12 cellular contexts compared by ENCODE assay signal in genomic region chr2:6986251-6986893, GRCh38.
DNase-seq lines count a peak whose midpoint lies in the region; ATAC-seq and TF ChIP-seq lines count a peak whose summit lies in the region.
"Had no signal": no experiment of that assay in that cellular context is flagged by ENCODE, and none has a peak within 500 bp of the region (broad histone marks: within the 10 kb centered on the region; RNA-seq: fewer than 3 reads in every experiment).

No MANE protein-coding gene starts in this region.

- H3K4me2 ChIP-seq in BLaER1 (peak overlapping the region; percentile 79), mesenchymal stem cell (ENCODE audit: low read length, poor library complexity, severe bottlenecking) (no peak overlapping the region)

- H3K4me3 ChIP-seq in BLaER1 (no peak overlapping the region), astrocyte of the spinal cord (ENCODE audit: low read depth, low read length) (no peak overlapping the region), mesenchymal stem cell (ENCODE audit: insufficient read depth in 1 of 2, low read depth in 1 of 2, low read length in 2 of 2) (no peak overlapping the region)
- H3K4me3 ChIP-seq: MG63 had no signal

- in situ Hi-C loops in astrocyte of the spinal cord (cut with HindIII; ENCODE audit: low sequenced_read_pairs) = no loop called here

- H3K23ac ChIP-seq in mesenchymal stem cell (ENCODE audit: low read length in 2 of 2) = no peak overlapping the region

- H3K4ac ChIP-seq in mesenchymal stem cell (ENCODE audit: low read depth in 1 of 2, low read length in 2 of 2) = no peak overlapping the region

- peaks cover 6% of the 10 kb centered on the region for H3K4me1 Mint-ChIP-seq in activated CD4-positive, alpha-beta T cell treated with anti-CD3 and anti-CD28 coated beads, Interleukin-2, amount 10 ng/mL, durations not matched to agents 7 days and 5 days
- H3K4me1 Mint-ChIP-seq: stimulated activated naive B cell treated with anti-CD40 and anti-IgM and Interleukin-4, amounts not matched to agents 10 μg/mL and 1 μg/mL and 100 μg/mL, for 72 hours had no signal

- H2AK5ac ChIP-seq in mesenchymal stem cell (ENCODE audit: low read length, severe bottlenecking) = no peak overlapping the region

- POLR2A ChIA-PET in activated CD4-positive, alpha-beta T cell treated with anti-CD3 and anti-CD28 coated beads, Interleukin-2, amount 10 ng/mL, durations not matched to agents 7 days and 5 days (lab: Charles Lee) = no interaction called here

- no peak for TF ChIP-seq CTCF in astrocyte of the spinal cord (IDR thresholded peaks at IDR 0.05; ENCODE audit: low read depth, low read length)

- H3K27me3 ChIP-seq in BLaER1 (no peaks in the 10 kb centered on the region), mesenchymal stem cell (ENCODE audit: control insufficient read depth in 1 of 2, insufficient read depth in 1 of 2, low read length in 2 of 2) (no peaks in the 10 kb centered on the region)
- H3K27me3 ChIP-seq: MG63 had no signal

- H3K27me3 Mint-ChIP-seq in activated CD4-positive, alpha-beta T cell treated with anti-CD3 and anti-CD28 coated beads, Interleukin-2, amount 10 ng/mL, durations not matched to agents 7 days and 5 days = no peaks in the 10 kb centered on the region
- H3K27me3 Mint-ChIP-seq: activated naive CD8-positive, alpha-beta T cell; CD8-positive, alpha-beta memory T cell had no signal

- WGBS in mesenchymal stem cell = 52% methylated on average over 4 of the region's 5 CpGs

- H3K4me1 ChIP-seq in BLaER1 = peaks cover 36% of the 10 kb centered on the region
- H3K4me1 ChIP-seq in mesenchymal stem cell (ENCODE audit: control insufficient read depth, insufficient read depth, low read depth, low read length) = no peaks in the 10 kb centered on the region

- peaks cover 3% of the 10 kb centered on the region for H3K9me3 Mint-ChIP-seq in activated CD4-positive, alpha-beta T cell treated with anti-CD3 and anti-CD28 coated beads, Interleukin-2, amount 10 ng/mL, durations not matched to agents 7 days and 5 days

- no peaks in the 10 kb centered on the region for H3K79me1 ChIP-seq in mesenchymal stem cell (replicated peaks; ENCODE audit: low read length, poor library complexity, severe bottlenecking)

- H3K36me3 ChIP-seq in BLaER1 (peaks cover 31% of the 10 kb centered on the region), mesenchymal stem cell (ENCODE audit: control insufficient read depth in 1 of 2, insufficient read depth in 2 of 2, low read depth in 1 of 2, low read length in 2 of 2) (no peaks in the 10 kb centered on the region)
- H3K36me3 ChIP-seq: MG63 had no signal

- H3K9ac ChIP-seq in BLaER1 = 0 out of 2 replicates have a peak overlapping the region, but pooled peaks have one; percentile 38
- H3K9ac ChIP-seq in mesenchymal stem cell (ENCODE audit: low read length) = no peak overlapping the region

- intact Hi-C loops in posterior vena cava (cut with DNase I) = loop anchor here in 1 of 2 donors (5.0 kb wide), 1 partner anchor 1799 kb away; no protein-coding TSS in a partner anchor

- no peak for ATAC-seq in HG02970 (IDR thresholded peaks at IDR 0.05; ENCODE audit: low FRiP score, unreplicated experiment)
- ATAC-seq: stimulated activated naive B cell treated with anti-CD40 and anti-IgM and Interleukin-4, amounts not matched to agents 10 μg/mL and 1 μg/mL and 100 μg/mL, for 72 hours had no signal

- no peak overlapping the region for H3K4me3 Mint-ChIP-seq in activated CD4-positive, alpha-beta T cell treated with anti-CD3 and anti-CD28 coated beads, Interleukin-2, amount 10 ng/mL, durations not matched to agents 7 days and 5 days
- H3K4me3 Mint-ChIP-seq: activated naive CD8-positive, alpha-beta T cell; CD8-positive, alpha-beta memory T cell; stimulated activated naive B cell treated with anti-CD40 and anti-IgM and Interleukin-4, amounts not matched to agents 10 μg/mL and 1 μg/mL and 100 μg/mL, for 72 hours had no signal

- no peak overlapping the region for H3K27ac Mint-ChIP-seq in activated CD4-positive, alpha-beta T cell treated with anti-CD3 and anti-CD28 coated beads, Interleukin-2, amount 10 ng/mL, durations not matched to agents 7 days and 5 days
- H3K27ac Mint-ChIP-seq: activated naive CD8-positive, alpha-beta T cell; stimulated activated naive B cell treated with anti-CD40 and anti-IgM and Interleukin-4, amounts not matched to agents 10 μg/mL and 1 μg/mL and 100 μg/mL, for 72 hours had no signal

- no peak overlapping the region for H2BK12ac ChIP-seq in mesenchymal stem cell (ENCODE audit: low read length in 2 of 2)

- DNase-seq in NCI-H146 treated with DMSO at 0.1 percent for 48 hours (lab: John Stamatoyannopoulos, UW; ENCODE audit: unreplicated experiment) (peak; percentile 94), astrocyte of the spinal cord (ENCODE audit: low read depth, low spot score) (peak; percentile 39), mesenchymal stem cell (peak; percentile 78), posterior vena cava (ENCODE audit: low spot score) (no peak), NCI-H1105 treated with DMSO at 0.1 percent for 48 hours (lab: John Stamatoyannopoulos, UW) (no peak)
- DNase-seq in activated CD4-positive, alpha-beta T cell treated with anti-CD3 and anti-CD28 coated beads, Interleukin-2, amount 10 ng/mL, durations not matched to agents 7 days and 5 days = no peak
- DNase-seq: CD8-positive, alpha-beta memory T cell; MG63; stimulated activated naive B cell treated with anti-CD40 and anti-IgM and Interleukin-4, amounts not matched to agents 10 μg/mL and 1 μg/mL and 100 μg/mL, for 72 hours had no signal

- peaks cover 17% of the 10 kb centered on the region for H3K9me3 ChIP-seq in BLaER1
- H3K9me3 ChIP-seq in mesenchymal stem cell (ENCODE audit: control insufficient read depth, low read length) = peaks cover 4% of the 10 kb centered on the region
- H3K9me3 ChIP-seq: MG63 had no signal

- H3K18ac ChIP-seq in mesenchymal stem cell (ENCODE audit: low read depth in 1 of 2, low read length in 2 of 2) = peak overlapping the region in 1 of 2 experiments; percentile 77

- no peaks in the 10 kb centered on the region for H4K20me1 ChIP-seq in BLaER1

- CTCF ChIA-PET in activated CD4-positive, alpha-beta T cell treated with anti-CD3 and anti-CD28 coated beads, Interleukin-2, amount 10 ng/mL, durations not matched to agents 7 days and 5 days (lab: Charles Lee) = no interaction called here

- H2BK120ac ChIP-seq in mesenchymal stem cell (ENCODE audit: low read depth, low read length) = no peak overlapping the region

- no peak overlapping the region for H4K91ac ChIP-seq in mesenchymal stem cell (ENCODE audit: low read length)

- H2AFZ ChIP-seq in mesenchymal stem cell (ENCODE audit: low read depth, low read length) = no peak overlapping the region

- H3K27ac ChIP-seq in BLaER1 = peak overlapping the region; percentile 64
- no peak overlapping the region for H3K27ac ChIP-seq in mesenchymal stem cell (ENCODE audit: low read length, poor library complexity, severe bottlenecking)

- H2BK5ac ChIP-seq in mesenchymal stem cell (ENCODE audit: low read depth, low read length, poor library complexity, severe bottlenecking) = no peak overlapping the region

- H2BK15ac ChIP-seq in mesenchymal stem cell (ENCODE audit: low read depth, poor library complexity, severe bottlenecking) = no peak overlapping the region

- H3K36me3 Mint-ChIP-seq in activated CD4-positive, alpha-beta T cell treated with anti-CD3 and anti-CD28 coated beads, Interleukin-2, amount 10 ng/mL, durations not matched to agents 7 days and 5 days (ENCODE audit: low read depth) = peaks cover 51% of the 10 kb centered on the region

- H3K14ac ChIP-seq in mesenchymal stem cell (ENCODE audit: low read length in 2 of 2) = no peak overlapping the region

- H4K8ac ChIP-seq in mesenchymal stem cell (ENCODE audit: low read length) = no peak overlapping the region

Comparison
In these comparisons a context has a peak if more than half of its experiments do, and no peak if none do; other contexts are left out.
1. DNase-seq: peak in NCI-H146 treated with DMSO at 0.1 percent for 48 hours (single experiment), astrocyte of the spinal cord (single experiment) and mesenchymal stem cell (single experiment); none in posterior vena cava (single experiment), activated CD4-positive, alpha-beta T cell treated with anti-CD3 and anti-CD28 coated beads, Interleukin-2, amount 10 ng/mL, durations not matched to agents 7 days and 5 days (single experiment) and NCI-H1105 treated with DMSO at 0.1 percent for 48 hours (single experiment).